In the genomic region with DNA sequence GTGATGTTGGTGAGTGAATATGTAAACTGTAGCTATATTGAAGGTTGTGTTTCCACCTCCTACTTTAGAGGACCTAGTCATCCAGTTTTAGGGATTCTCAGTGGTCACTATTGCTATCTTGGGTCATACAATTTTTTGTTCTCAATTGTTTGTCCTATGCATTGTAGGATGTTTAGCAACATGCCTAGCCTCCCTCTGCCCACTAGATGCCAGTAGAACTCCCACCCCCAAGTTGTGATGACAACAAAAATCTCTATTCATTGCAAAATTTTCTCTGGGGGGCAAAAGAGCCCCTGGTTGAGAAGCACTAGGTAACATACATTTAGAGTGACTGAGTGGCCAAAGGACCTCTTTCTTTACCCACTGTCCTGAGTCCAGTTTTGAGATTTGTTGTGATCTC, we compare ENCODE assay signal across 1 cellular context.
TF ChIP-seq lines count a peak whose summit lies in the region.

No MANE protein-coding gene starts in this region.

TF ChIP-seq in GM23338, 12 proteins besides CTCF, POLR2A, EP300 and RAD21 (continued from another document):
- TF ChIP-seq ZNF462 (CRISPR knock-in tag; IDR thresholded peaks at IDR 0.05) (no peak), POLR2AphosphoS5 (IDR thresholded peaks at IDR 0.05; ENCODE audit: low read depth) (no peak), EZH2 (IDR thresholded peaks at IDR 0.05; ENCODE audit: low read depth, unreplicated experiment) (no peak), ZNF331 (CRISPR knock-in tag; IDR thresholded peaks at IDR 0.05; ENCODE audit: low read depth) (no peak), NANOG (IDR thresholded peaks at IDR 0.05; ENCODE audit: borderline replicate concordance) (no peak), STAT1 (IDR thresholded peaks at IDR 0.05; ENCODE audit: unreplicated experiment) (no peak), EZH2phosphoT487 (IDR thresholded peaks at IDR 0.05; ENCODE audit: unreplicated experiment) (no peak), CREB1 (CRISPR knock-in tag; IDR thresholded peaks at IDR 0.05; ENCODE audit: low read depth) (no peak), ZNF114 (CRISPR knock-in tag; IDR thresholded peaks at IDR 0.05) (no peak)
- TF ChIP-seq, protein P1, sequence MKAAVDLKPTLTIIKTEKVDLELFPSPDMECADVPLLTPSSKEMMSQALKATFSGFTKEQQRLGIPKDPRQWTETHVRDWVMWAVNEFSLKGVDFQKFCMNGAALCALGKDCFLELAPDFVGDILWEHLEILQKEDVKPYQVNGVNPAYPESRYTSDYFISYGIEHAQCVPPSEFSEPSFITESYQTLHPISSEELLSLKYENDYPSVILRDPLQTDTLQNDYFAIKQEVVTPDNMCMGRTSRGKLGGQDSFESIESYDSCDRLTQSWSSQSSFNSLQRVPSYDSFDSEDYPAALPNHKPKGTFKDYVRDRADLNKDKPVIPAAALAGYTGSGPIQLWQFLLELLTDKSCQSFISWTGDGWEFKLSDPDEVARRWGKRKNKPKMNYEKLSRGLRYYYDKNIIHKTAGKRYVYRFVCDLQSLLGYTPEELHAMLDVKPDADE (IDR thresholded peaks at IDR 0.05), result no peak
- TF ChIP-seq, protein P2, sequence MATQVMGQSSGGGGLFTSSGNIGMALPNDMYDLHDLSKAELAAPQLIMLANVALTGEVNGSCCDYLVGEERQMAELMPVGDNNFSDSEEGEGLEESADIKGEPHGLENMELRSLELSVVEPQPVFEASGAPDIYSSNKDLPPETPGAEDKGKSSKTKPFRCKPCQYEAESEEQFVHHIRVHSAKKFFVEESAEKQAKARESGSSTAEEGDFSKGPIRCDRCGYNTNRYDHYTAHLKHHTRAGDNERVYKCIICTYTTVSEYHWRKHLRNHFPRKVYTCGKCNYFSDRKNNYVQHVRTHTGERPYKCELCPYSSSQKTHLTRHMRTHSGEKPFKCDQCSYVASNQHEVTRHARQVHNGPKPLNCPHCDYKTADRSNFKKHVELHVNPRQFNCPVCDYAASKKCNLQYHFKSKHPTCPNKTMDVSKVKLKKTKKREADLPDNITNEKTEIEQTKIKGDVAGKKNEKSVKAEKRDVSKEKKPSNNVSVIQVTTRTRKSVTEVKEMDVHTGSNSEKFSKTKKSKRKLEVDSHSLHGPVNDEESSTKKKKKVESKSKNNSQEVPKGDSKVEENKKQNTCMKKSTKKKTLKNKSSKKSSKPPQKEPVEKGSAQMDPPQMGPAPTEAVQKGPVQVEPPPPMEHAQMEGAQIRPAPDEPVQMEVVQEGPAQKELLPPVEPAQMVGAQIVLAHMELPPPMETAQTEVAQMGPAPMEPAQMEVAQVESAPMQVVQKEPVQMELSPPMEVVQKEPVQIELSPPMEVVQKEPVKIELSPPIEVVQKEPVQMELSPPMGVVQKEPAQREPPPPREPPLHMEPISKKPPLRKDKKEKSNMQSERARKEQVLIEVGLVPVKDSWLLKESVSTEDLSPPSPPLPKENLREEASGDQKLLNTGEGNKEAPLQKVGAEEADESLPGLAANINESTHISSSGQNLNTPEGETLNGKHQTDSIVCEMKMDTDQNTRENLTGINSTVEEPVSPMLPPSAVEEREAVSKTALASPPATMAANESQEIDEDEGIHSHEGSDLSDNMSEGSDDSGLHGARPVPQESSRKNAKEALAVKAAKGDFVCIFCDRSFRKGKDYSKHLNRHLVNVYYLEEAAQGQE (IDR thresholded peaks at IDR 0.05; ENCODE audit: unreplicated experiment), result no peak
